8 cellular contexts compared by ENCODE assay signal in the genomic region with DNA sequence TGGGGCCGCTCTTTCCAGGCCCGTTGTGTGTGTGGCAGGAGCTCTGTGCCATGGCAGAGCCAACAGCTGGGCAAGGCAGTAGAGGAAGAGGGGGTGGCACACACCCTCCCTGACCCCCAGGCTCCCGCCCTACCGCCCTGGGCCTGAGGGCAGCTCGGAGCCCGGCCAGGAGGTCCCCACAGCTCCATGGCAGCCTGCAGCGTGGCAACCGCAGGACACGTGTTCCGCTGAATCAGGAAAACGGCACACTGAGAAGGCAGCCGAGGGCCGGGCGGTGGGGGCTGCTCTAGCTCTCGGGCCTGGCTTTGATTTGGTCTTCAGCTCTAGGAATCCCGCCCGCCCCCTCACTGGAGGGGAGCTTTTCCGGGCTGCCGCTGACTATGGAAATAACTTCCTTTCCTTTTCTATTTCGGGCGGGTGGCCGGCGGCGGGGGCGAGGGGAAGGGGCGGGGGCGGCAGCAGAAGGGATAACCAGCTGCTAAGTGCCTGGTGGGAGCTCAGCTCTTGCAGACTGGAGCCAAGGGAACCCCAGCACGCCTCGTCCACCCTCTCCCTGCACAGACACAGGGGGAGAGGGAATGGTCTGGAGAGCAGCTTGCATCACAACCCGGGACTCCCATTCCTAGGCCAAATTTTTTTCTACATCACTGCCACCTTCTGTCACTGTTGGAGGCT. TPM values are rescaled to one million over a fixed set of nuclear protein-coding genes. Genes with fewer than 3 reads are reported as not detected.
DNase-seq lines count a peak whose midpoint lies in the region.

No MANE protein-coding gene starts in this region.

- DNase-seq in HT1080 (ENCODE audit: low read depth) (peak; percentile 96), epidermal melanocyte (ENCODE audit: insufficient read length, low spot score) (peak; percentile 91), midbrain (lab: John Stamatoyannopoulos, UW) (peak; percentile 82), stromal cell of bone marrow (ENCODE audit: low read depth) (peak; percentile 89), NCI-H1092 treated with DMSO at 0.1 percent for 48 hours (lab: John Stamatoyannopoulos, UW) (no peak), NCI-H1092 (lab: John Stamatoyannopoulos, UW) (no peak)
- DNase-seq in activated CD4-positive, alpha-beta T cell treated with anti-CD3 and anti-CD28 coated beads, Interleukin-2, amount 50 U/mL, for 4 hours, result peak; percentile 20 to 23
- no peak for DNase-seq in activated effector memory CD4-positive, alpha-beta T cell treated with anti-CD3 and anti-CD28 coated beads, Interleukin-2, amount 50 U/mL, for 16 hours

RNA-seq across cellular contexts. Expression of gene MRPS23, which starts 24.7 kb away (rescaled TPM):
- total RNA-seq in HT1080 (2014; rRNA removed; shearing (Covaris generic)), result 129 and 133 TPM in 2 replicates
- 77.9 and 97.4 TPM in 2 replicates for polyA plus RNA-seq in HT1080 (2015; cell fraction: cytosol; rRNA removed)
- 52.3 and 66.8 TPM in 2 replicates for polyA plus RNA-seq in HT1080 (2015; cell fraction: nucleus; rRNA removed)

Comparison
In these comparisons a context has a peak if more than half of its experiments do, and no peak if none do; other contexts are left out.
1. DNase-seq: peak in HT1080 (single experiment), activated CD4-positive, alpha-beta T cell treated with anti-CD3 and anti-CD28 coated beads, Interleukin-2, amount 50 U/mL, for 4 hours (2 of 2), epidermal melanocyte (single experiment), midbrain (single experiment) and stromal cell of bone marrow (single experiment); none in NCI-H1092 treated with DMSO at 0.1 percent for 48 hours (single experiment), activated effector memory CD4-positive, alpha-beta T cell treated with anti-CD3 and anti-CD28 coated beads, Interleukin-2, amount 50 U/mL, for 16 hours (single experiment) and NCI-H1092 (single experiment).